Comparison of ENCODE assay signal across 1 cellular context in genomic region chr11:8265681-8266241, GRCh38.
TF ChIP-seq lines count a peak whose summit lies in the region.

No MANE protein-coding gene starts in this region.

TF ChIP-seq in A549, 52 proteins besides CTCF, POLR2A, EP300 and RAD21:
- no peak for TF ChIP-seq GATA3 (IDR thresholded peaks at IDR 0.05; ENCODE audit: borderline replicate concordance)
- TF ChIP-seq RFX5 (IDR thresholded peaks at IDR 0.05) = no peak
- TF ChIP-seq FOSL2 (IDR thresholded peaks at IDR 0.05) = no peak
- TF ChIP-seq FOSL2 (CRISPR knock-in tag; IDR thresholded peaks at IDR 0.05) = no peak
